18 cellular contexts compared by ENCODE assay signal in the genomic region with DNA sequence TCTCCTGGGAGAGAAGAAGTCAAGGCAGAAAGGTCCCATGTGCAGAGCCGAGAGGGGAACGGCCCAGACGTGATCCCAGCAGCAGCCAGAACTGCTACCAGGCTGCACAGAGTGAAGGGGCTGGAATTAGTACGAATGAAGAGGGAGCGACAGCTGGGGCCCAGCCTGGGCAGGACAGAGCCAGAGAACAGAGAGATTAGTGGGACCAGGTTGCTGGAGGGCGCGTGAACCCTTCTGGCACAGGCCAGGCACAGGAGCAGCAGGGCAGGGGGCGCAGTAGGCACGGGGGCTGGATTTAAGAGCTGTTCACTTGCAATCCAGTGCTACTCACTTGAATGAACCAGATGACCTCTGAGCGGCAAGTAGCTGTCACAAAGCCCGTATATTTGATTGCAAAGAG.
DNase-seq lines count a peak whose midpoint lies in the region; ATAC-seq, FAIRE-seq and TF ChIP-seq lines count a peak whose summit lies in the region.
"Had no signal": no experiment of that assay in that cellular context is flagged by ENCODE, and none has a peak within 500 bp of the region (broad histone marks: within the 10 kb centered on the region; RNA-seq: fewer than 3 reads in every experiment).

No MANE protein-coding gene starts in this region.

- H3K9me3 Mint-ChIP-seq in CD4-positive, CD25-positive, alpha-beta regulatory T cell: no peaks in the 10 kb centered on the region
- no peaks in the 10 kb centered on the region for H3K9me3 Mint-ChIP-seq in nephron
- H3K9me3 Mint-ChIP-seq: CD8-positive, alpha-beta T cell; GM23338 had no signal

- H3K4me3 ChIP-seq in BE2C (ENCODE audit: low read depth, low read length) (no peak overlapping the region), small intestine (ENCODE audit: low read depth in 1 of 2, low read length in 2 of 2) (no peak overlapping the region), aorta (ENCODE audit: low read length in 2 of 2) (no peak overlapping the region)
- no peak overlapping the region for H3K4me3 ChIP-seq in CD4-positive, CD25-positive, alpha-beta regulatory T cell (ENCODE audit: low read depth, low read length)
- H3K4me3 ChIP-seq: GM23338 had no signal

- H3K27ac ChIP-seq in CD4-positive, CD25-positive, alpha-beta regulatory T cell (ENCODE audit: insufficient read depth, low read length, poor library complexity, severe bottlenecking): no peak overlapping the region
- H3K27ac ChIP-seq in small intestine (ENCODE audit: low read depth in 1 of 2, low read length in 1 of 2): no peak overlapping the region
- H3K27ac ChIP-seq in aorta (ENCODE audit: low read depth in 1 of 2, low read length in 2 of 2): no peak overlapping the region

- no peak overlapping the region for H3K4me3 Mint-ChIP-seq in CD4-positive, CD25-positive, alpha-beta regulatory T cell
- H3K4me3 Mint-ChIP-seq in nephron: peak overlapping the region in 1 of 3 experiments; percentile 8
- H3K4me3 Mint-ChIP-seq: B cell; CD8-positive, alpha-beta T cell; GM23338 had no signal

- no peak for FAIRE-seq in small intestine (lab: Jason Lieb, UNC)
- FAIRE-seq: GM12892 had no signal

- no peak for ATAC-seq in CD4-positive, CD25-positive, alpha-beta regulatory T cell (ENCODE audit: low read depth in 2 of 2)
- ATAC-seq in aorta (ENCODE audit: low FRiP score): no peak
- ATAC-seq: CD8-positive, alpha-beta T cell; GM23338 had no signal

- peaks cover 0 to 8% (median 0%) of the 10 kb centered on the region in 4 donors for H3K4me1 Mint-ChIP-seq in CD4-positive, CD25-positive, alpha-beta regulatory T cell
- H3K4me1 Mint-ChIP-seq in nephron: peaks cover 44% of the 10 kb centered on the region
- H3K4me1 Mint-ChIP-seq: B cell had no signal

- H3K27me3 ChIP-seq in BE2C (no peaks in the 10 kb centered on the region), small intestine (ENCODE audit: control insufficient read depth in 2 of 2, insufficient read depth in 2 of 2, low read length in 2 of 2) (no peaks in the 10 kb centered on the region), aorta (ENCODE audit: control insufficient read depth in 1 of 2, insufficient read depth in 2 of 2, low read length in 1 of 2) (no peaks in the 10 kb centered on the region)
- no peaks in the 10 kb centered on the region for H3K27me3 ChIP-seq in CD4-positive, CD25-positive, alpha-beta regulatory T cell (ENCODE audit: control insufficient read depth, insufficient read depth, low read length)

- intact Hi-C loops in aorta (cut with DNase I): no loop called here

- peak overlapping the region in 2 of 3 donors; percentile 13 to 81 for H3K27ac Mint-ChIP-seq in CD4-positive, CD25-positive, alpha-beta regulatory T cell
- H3K27ac Mint-ChIP-seq in nephron: peak overlapping the region; percentile 7 to 69 (median 27)
- H3K27ac Mint-ChIP-seq: B cell, GM23338 had no signal

- H3K36me3 ChIP-seq in BE2C: no peaks in the 10 kb centered on the region
- no peaks in the 10 kb centered on the region for H3K36me3 ChIP-seq in CD4-positive, CD25-positive, alpha-beta regulatory T cell (ENCODE audit: control insufficient read depth, insufficient read depth, low read length)
- no peaks in the 10 kb centered on the region for H3K36me3 ChIP-seq in small intestine (ENCODE audit: control insufficient read depth in 2 of 2, insufficient read depth in 2 of 2, low read length in 2 of 2)
- H3K36me3 ChIP-seq in aorta (ENCODE audit: control insufficient read depth in 1 of 2, insufficient read depth in 2 of 2, low read length in 1 of 2): no peaks in the 10 kb centered on the region

- DNase-seq in BE2C (peak; percentile 27), SK-N-DZ (ENCODE audit: low spot score) (peak; percentile 16), H4 (ENCODE audit: low spot score) (no peak), small intestine (no peak), aorta (no peak)
- no peak for DNase-seq in CD4-positive, CD25-positive, alpha-beta regulatory T cell
- DNase-seq: CD8-positive, alpha-beta T cell; GF-D8; KBM-7; NCI-H146; NCI-H510A treated with DMSO at 0.1 percent for 48 hours; NK-92 treated with Interleukin-12 subunit alpha and Interleukin-12 subunit beta, amount 100 ng/mL, for 24 hours; SHP77 treated with DMSO at 0.1 percent for 48 hours; SW 1271 had no signal

- peaks cover 4% of the 10 kb centered on the region for H3K27me3 Mint-ChIP-seq in CD4-positive, CD25-positive, alpha-beta regulatory T cell
- peaks cover 29% of the 10 kb centered on the region for H3K27me3 Mint-ChIP-seq in nephron (ENCODE audit: low read depth)
- H3K27me3 Mint-ChIP-seq: B cell had no signal

- H3K9me3 ChIP-seq in BE2C (no peaks in the 10 kb centered on the region), small intestine (ENCODE audit: control insufficient read depth, low read depth) (no peaks in the 10 kb centered on the region), aorta (ENCODE audit: control insufficient read depth, low read length) (no peaks in the 10 kb centered on the region)
- H3K9me3 ChIP-seq in CD4-positive, CD25-positive, alpha-beta regulatory T cell (ENCODE audit: control insufficient read depth in 2 of 2, low read length in 2 of 2): no peaks in the 10 kb centered on the region

- TF ChIP-seq CTCF in BE2C (IDR thresholded peaks at IDR 0.05; ENCODE audit: low read depth, low read length) (no peak), nephron (IDR thresholded peaks at IDR 0.05; ENCODE audit: unreplicated experiment in 3 of 3) (no peak)

- H3K4me1 ChIP-seq in BE2C (no peaks in the 10 kb centered on the region; the same call in 1 of the 2 replicates), small intestine (ENCODE audit: control insufficient read depth in 2 of 2, insufficient read depth in 1 of 2, low read depth in 1 of 2, low read length in 1 of 2) (no peaks in the 10 kb centered on the region), aorta (ENCODE audit: control insufficient read depth in 1 of 2, insufficient read depth in 2 of 2, low read length in 2 of 2) (no peaks in the 10 kb centered on the region)
- H3K4me1 ChIP-seq in CD4-positive, CD25-positive, alpha-beta regulatory T cell (ENCODE audit: control insufficient read depth, insufficient read depth, low read length, poor library complexity, severe bottlenecking): no peaks in the 10 kb centered on the region

- H3K36me3 Mint-ChIP-seq in CD4-positive, CD25-positive, alpha-beta regulatory T cell: peaks cover 4% of the 10 kb centered on the region
- H3K36me3 Mint-ChIP-seq in nephron (ENCODE audit: low read depth): no peaks in the 10 kb centered on the region

- 85 to 92% (median 89%) methylated on average over 11 of the region's 11 CpGs for WGBS in small intestine, 3 donors
- 89% methylated on average over 11 of the region's 11 CpGs for WGBS in aorta, 2 donors

Comparison
In these comparisons a context has a peak if more than half of its experiments do, and no peak if none do; other contexts are left out.
1. DNase-seq: peak in BE2C (single experiment) and SK-N-DZ (single experiment); none in CD4-positive, CD25-positive, alpha-beta regulatory T cell (0 of 3), H4 (single experiment), small intestine (single experiment) and aorta (0 of 2).